In the genomic region with DNA sequence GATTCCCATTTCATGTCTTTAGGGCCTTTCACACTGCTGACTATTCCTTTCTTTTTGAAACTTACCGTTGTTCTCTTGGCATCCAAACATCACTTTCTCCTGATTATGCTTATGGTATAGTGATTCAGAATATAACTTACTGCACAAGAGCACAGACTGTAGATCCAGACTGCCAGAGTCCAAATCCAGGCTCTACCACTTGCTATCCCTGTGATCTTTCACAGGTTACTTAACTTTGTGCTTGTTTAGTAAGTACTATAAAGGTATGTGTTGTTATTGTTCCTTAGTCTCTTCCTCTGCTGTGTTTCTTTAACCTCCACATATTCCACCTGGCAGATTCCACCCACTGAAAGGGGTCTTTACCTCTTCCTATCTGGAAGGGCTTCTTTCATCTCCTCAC, we compare ENCODE assay signal across 21 cellular contexts. TPM values are rescaled to one million over a fixed set of nuclear protein-coding genes. Genes with fewer than 3 reads are reported as not detected.
A peak's percentile ranks its signal among the peaks of the same experiment; 100 is the strongest.
DNase-seq lines count a peak whose midpoint lies in the region; ATAC-seq and TF ChIP-seq lines count a peak whose summit lies in the region.
"Had no signal": no experiment of that assay in that cellular context is flagged by ENCODE, and none has a peak within 500 bp of the region (broad histone marks: within the 10 kb centered on the region; RNA-seq: fewer than 3 reads in every experiment).

No MANE protein-coding gene starts in this region.

- intact Hi-C loops in left cardiac atrium (cut with DNase I) = no loop called here
- intact Hi-C loops in right lobe of liver (cut with DNase I) = loop anchor here in 1 of 2 donors (10.0 kb wide), 1 partner anchor 209 kb away; a partner anchor contains a TSS

- H3K27me3 ChIP-seq in cardiac muscle cell (no peaks in the 10 kb centered on the region), iPS-20b (ENCODE audit: insufficient read depth, low read length) (no peaks in the 10 kb centered on the region), right lobe of liver (no peaks in the 10 kb centered on the region)
- H3K27me3 ChIP-seq: BLaER1 treated with 17β-estradiol and CSF1 and Interleukin-3, amounts not matched to agents 10 nM and 100 nM; SJSA1 had no signal

- no peak for ATAC-seq in left cardiac atrium
- ATAC-seq in right lobe of liver = peak; percentile 44 to 71 (median 58)

- peaks cover 61% of the 10 kb centered on the region for H3K4me1 ChIP-seq in cardiac muscle cell (ENCODE audit: low read depth)
- peaks cover 3% of the 10 kb centered on the region; the same call in 1 of the 2 replicates for H3K4me1 ChIP-seq in iPS-20b (ENCODE audit: insufficient read depth, low read length)
- H3K4me1 ChIP-seq in right lobe of liver = peaks cover 0 to 32% (median 10%) of the 10 kb centered on the region in 4 donors

- H3K4me3 ChIP-seq in cardiac muscle cell (no peak overlapping the region), iPS-20b (ENCODE audit: low read length) (no peak overlapping the region), right lobe of liver (no peak overlapping the region)
- H3K4me3 ChIP-seq: BLaER1 treated with 17β-estradiol and CSF1 and Interleukin-3, amounts not matched to agents 10 nM and 100 nM; PC-9; SJSA1 had no signal

- 50% methylated on average over 1 of the region's 1 CpG for WGBS in right lobe of liver (ENCODE audit: insufficient coverage, low coverage, low lambda C conversion rate, missing lambda C conversion rate)

- no peaks in the 10 kb centered on the region for H3K9me3 ChIP-seq in cardiac muscle cell (ENCODE audit: low read depth)
- H3K9me3 ChIP-seq in iPS-20b (ENCODE audit: insufficient read depth, low read depth, low read length) = no peaks in the 10 kb centered on the region
- H3K9me3 ChIP-seq in right lobe of liver = no peaks in the 10 kb centered on the region
- H3K9me3 ChIP-seq: SJSA1 had no signal

- H3K9ac ChIP-seq in iPS-20b (ENCODE audit: low read depth, low read length) = 0 out of 2 replicates have a peak overlapping the region, but pooled peaks have one; percentile 7
- H3K9ac ChIP-seq: BLaER1 treated with 17β-estradiol and CSF1 and Interleukin-3, amounts not matched to agents 10 nM and 100 nM had no signal

- H3K27ac ChIP-seq in cardiac muscle cell = peak overlapping the region; percentile 68
- no peak overlapping the region for H3K27ac ChIP-seq in iPS-20b (ENCODE audit: low read length)
- H3K27ac ChIP-seq in right lobe of liver = peak overlapping the region in 2 of 3 donors; percentile 39 to 47
- H3K27ac ChIP-seq: BLaER1 treated with 17β-estradiol and CSF1 and Interleukin-3, amounts not matched to agents 10 nM and 100 nM; PC-9; SJSA1 had no signal

- no peak for TF ChIP-seq POLR2A in right lobe of liver (IDR thresholded peaks at IDR 0.05)

- H3K36me3 ChIP-seq in cardiac muscle cell (peaks cover 2% of the 10 kb centered on the region), iPS-20b (ENCODE audit: insufficient read depth, low read depth, low read length) (no peaks in the 10 kb centered on the region), right lobe of liver (no peaks in the 10 kb centered on the region)

- DNase-seq in cardiac muscle cell (ENCODE audit: low read depth in 1 of 2, low spot score in 1 of 2) (no peak), left cardiac atrium (no peak), right lobe of liver (no peak), AG08396 (ENCODE audit: low spot score) (no peak), NCI-H446 treated with DMSO at 0.1 percent for 48 hours (lab: John Stamatoyannopoulos, UW) (no peak), NCI-H2029 (lab: John Stamatoyannopoulos, UW) (no peak)
- DNase-seq: AML-193; CD4-positive, alpha-beta T cell; H7; KBM-7; MV-4-11; NCI-H1105 treated with DMSO at 0.1 percent for 48 hours; NCI-H146; NCI-H1930; NCI-H446; NCI-H526; NK-92 treated with Interleukin-12 subunit alpha and Interleukin-12 subunit beta, amount 100 ng/mL, for 24 hours; PC-9 had no signal

- TF ChIP-seq CTCF in cardiac muscle cell (IDR thresholded peaks at IDR 0.05; ENCODE audit: low read depth, low read length) = no peak
- TF ChIP-seq CTCF in right lobe of liver (IDR thresholded peaks at IDR 0.05) = no peak

RNA-seq across cellular contexts. Expression of a gene that starts 8.4 kb away (rescaled TPM):
- total RNA-seq in cardiac muscle cell = 95.4 and 147 TPM in 2 replicates
- 126 and 197 TPM in 2 replicates for polyA plus RNA-seq in cardiac muscle cell
- 10 to 100 TPM; 49.5 to 53.6 TPM for total RNA-seq in left cardiac atrium
- total RNA-seq in right lobe of liver = 10 to 100 TPM in 4 of 6 experiments, 1 to 10 TPM in 2; 6.6 to 16.9 (median 13.1) TPM

Comparison
In these comparisons a context has a peak if more than half of its experiments do, and no peak if none do; other contexts are left out.
1. ATAC-seq: peak in right lobe of liver (4 of 4); none in left cardiac atrium (0 of 2).